Comparison of ENCODE assay signal across 1 cellular context in the genomic region with DNA sequence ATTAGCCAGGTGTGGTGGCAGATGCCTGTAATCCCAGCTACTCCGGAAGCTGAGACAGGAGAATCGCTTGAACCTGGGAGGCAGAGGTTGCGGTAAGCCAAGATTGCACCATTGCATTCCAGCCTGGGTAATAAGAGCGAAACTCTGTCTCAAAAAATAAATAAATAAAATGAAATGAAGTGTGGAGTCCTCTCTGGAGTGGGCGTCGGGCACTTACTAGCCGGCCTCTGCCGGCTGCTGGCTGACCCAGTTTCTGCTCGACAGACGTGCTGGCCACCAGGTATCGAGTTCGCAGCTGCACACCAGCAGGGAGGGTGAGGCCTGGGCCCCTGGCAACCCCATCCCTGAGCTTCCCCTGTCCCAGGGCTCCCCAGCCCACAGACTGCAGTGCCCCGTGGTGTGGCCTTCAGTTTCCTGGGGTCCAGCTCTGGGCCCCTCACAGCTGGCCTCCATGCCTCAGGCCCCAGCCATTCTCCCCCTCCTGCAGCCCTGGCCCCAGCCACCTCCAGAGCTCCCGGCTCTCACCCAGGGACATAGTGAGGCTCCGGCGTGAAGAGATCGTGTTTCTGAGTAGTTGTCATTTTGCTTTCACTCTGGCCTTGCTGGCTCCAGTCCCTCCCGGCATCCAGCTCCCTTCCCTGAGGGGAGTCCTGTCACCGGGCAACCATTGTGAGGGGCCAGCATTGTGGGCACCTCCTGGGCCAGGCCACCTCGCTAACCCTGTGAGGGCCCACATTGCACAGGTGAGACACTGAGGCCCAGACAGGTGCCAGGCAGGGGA.
TF ChIP-seq lines count a peak whose summit lies in the region.

No MANE protein-coding gene starts in this region.

TF ChIP-seq in HEK293, 187 proteins besides CTCF, POLR2A, EP300 and RAD21:
- TF ChIP-seq, protein P1, sequence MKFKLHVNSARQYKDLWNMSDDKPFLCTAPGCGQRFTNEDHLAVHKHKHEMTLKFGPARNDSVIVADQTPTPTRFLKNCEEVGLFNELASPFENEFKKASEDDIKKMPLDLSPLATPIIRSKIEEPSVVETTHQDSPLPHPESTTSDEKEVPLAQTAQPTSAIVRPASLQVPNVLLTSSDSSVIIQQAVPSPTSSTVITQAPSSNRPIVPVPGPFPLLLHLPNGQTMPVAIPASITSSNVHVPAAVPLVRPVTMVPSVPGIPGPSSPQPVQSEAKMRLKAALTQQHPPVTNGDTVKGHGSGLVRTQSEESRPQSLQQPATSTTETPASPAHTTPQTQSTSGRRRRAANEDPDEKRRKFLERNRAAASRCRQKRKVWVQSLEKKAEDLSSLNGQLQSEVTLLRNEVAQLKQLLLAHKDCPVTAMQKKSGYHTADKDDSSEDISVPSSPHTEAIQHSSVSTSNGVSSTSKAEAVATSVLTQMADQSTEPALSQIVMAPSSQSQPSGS (tag by site-specific recombination; IDR thresholded peaks at IDR 0.05; ENCODE audit: low read depth) = no peak
- peak; percentile 70; the same call in 1 of the 2 replicates for TF ChIP-seq ZIC2 (tag by site-specific recombination; IDR thresholded peaks at IDR 0.05)
- TF ChIP-seq ZNF394 (tag by site-specific recombination; IDR thresholded peaks at IDR 0.05; ENCODE audit: borderline replicate concordance) = peak; percentile 53; the same call in 1 of the 2 replicates
- TF ChIP-seq ZBTB6 (tag by site-specific recombination; IDR thresholded peaks at IDR 0.05) = peak; percentile 62; the same call in 1 of the 2 replicates
- peak; percentile 58 for TF ChIP-seq GLIS2 (tag by site-specific recombination; IDR thresholded peaks at IDR 0.05)
